Comparison of ENCODE assay signal across 23 cellular contexts in the genomic region with DNA sequence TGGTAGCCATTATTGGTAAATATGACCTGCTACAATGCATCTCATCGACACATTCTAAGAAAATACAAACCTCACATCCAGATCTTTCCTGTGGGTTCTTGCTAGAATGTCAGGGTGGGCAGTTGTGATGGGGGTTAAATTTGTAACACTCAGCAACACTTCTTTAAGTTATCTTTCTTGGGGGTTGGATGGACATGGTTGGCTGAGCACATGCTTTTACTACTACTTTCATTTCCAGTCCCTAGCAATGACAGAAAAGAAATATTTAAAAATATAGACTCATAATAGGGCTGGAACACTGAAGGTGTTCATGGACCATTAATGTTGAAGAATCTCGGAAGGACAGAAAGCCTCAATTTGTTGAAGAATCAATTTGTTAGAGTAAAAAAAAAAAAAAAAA. TPM values are rescaled to one million over a fixed set of nuclear protein-coding genes. Genes with fewer than 3 reads are reported as not detected.
"Had no signal": no experiment of that assay in that cellular context is flagged by ENCODE, and none has a peak within 500 bp of the region (broad histone marks: within the 10 kb centered on the region; RNA-seq: fewer than 3 reads in every experiment).

No MANE protein-coding gene starts in this region.

- H3K27me3 ChIP-seq: cardiac muscle cell had no signal

- ATAC-seq: activated T-cell treated with anti-CD3 and anti-CD28 coated beads, Interleukin-2, amount 50 U/mL, for 4 hours had no signal

- FAIRE-seq: astrocyte, TTC549 had no signal

- H3K27ac ChIP-seq: cardiac muscle cell had no signal

- H3K4me3 Mint-ChIP-seq: activated B cell treated with CpG ODN at 0.5 μM for 24 hours; activated CD4-positive, alpha-beta T cell treated with anti-CD3 and anti-CD28 coated beads, Interleukin-2, amount 10 ng/mL, durations not matched to agents 24 days and 14 days; activated naive CD4-positive, alpha-beta T cell treated with anti-CD3 and anti-CD28 coated beads for 36 hours; activated naive CD8-positive, alpha-beta T cell; activated T-cell treated with anti-CD3 and anti-CD28 coated beads, Interleukin-2, amount 50 U/mL, for 4 hours; brain had no signal

- H3K4me3 ChIP-seq: cardiac muscle cell had no signal

- H3K36me3 ChIP-seq: cardiac muscle cell had no signal

- H3K36me3 Mint-ChIP-seq: activated naive CD8-positive, alpha-beta T cell; brain had no signal

- H3K27ac Mint-ChIP-seq: activated B cell treated with CpG ODN at 0.5 μM for 24 hours; activated CD4-positive, alpha-beta T cell treated with anti-CD3 and anti-CD28 coated beads, Interleukin-2, amount 10 ng/mL, durations not matched to agents 24 days and 14 days; activated naive CD4-positive, alpha-beta T cell treated with anti-CD3 and anti-CD28 coated beads for 36 hours; activated naive CD8-positive, alpha-beta T cell; brain had no signal

- H3K9me3 Mint-ChIP-seq: activated CD4-positive, alpha-beta T cell treated with anti-CD3 and anti-CD28 coated beads, Interleukin-2, amount 10 ng/mL, durations not matched to agents 24 days and 14 days; activated T-cell treated with anti-CD3 and anti-CD28 coated beads, Interleukin-2, amount 50 U/mL, for 4 hours had no signal

- DNase-seq: activated B cell treated with CpG ODN at 0.5 μM for 24 hours; activated CD4-positive, alpha-beta T cell treated with anti-CD3 and anti-CD28 coated beads for 1 hour; activated CD4-positive, alpha-beta T cell treated with anti-CD3 and anti-CD28 coated beads, Interleukin-2, amount 10 ng/mL, durations not matched to agents 24 days and 14 days; activated CD4-positive, alpha-beta T cell treated with anti-CD3 and anti-CD28 coated beads, Interleukin-2, amount 50 U/mL, for 48 hours; activated CD8-positive, alpha-beta memory T cell treated with anti-CD3 and anti-CD28 coated beads for 24 hours; activated gamma-delta T cell; activated naive CD4-positive, alpha-beta T cell treated with anti-CD3 and anti-CD28 coated beads for 36 hours; activated T-cell treated with anti-CD3 and anti-CD28 coated beads, Interleukin-2, amount 50 U/mL, for 4 hours; amygdala; NCI-H1105 treated with DMSO at 0.1 percent for 48 hours; NCI-H1436 treated with DMSO at 0.1 percent for 48 hours; NCI-H187; NCI-H2081; NCI-H446; NCI-H524; SIG-M5; T-helper 2 cell; T1000 had no signal

RNA-seq across cellular contexts. Expression of a gene that starts 57.6 kb away (rescaled TPM):
- total RNA-seq: cardiac muscle cell had no signal
- polyA plus RNA-seq: cardiac muscle cell had no signal
